ENCODE assay signal across 2 cellular contexts in genomic region chr7:74495112-74495880, GRCh38.
A peak's percentile ranks its signal among the peaks of the same experiment; 100 is the strongest.
TF ChIP-seq lines count a peak whose summit lies in the region.

No MANE protein-coding gene starts in this region.

TF ChIP-seq in H1, 55 proteins besides CTCF, POLR2A, EP300 and RAD21 (continues in another document):
- no peak for TF ChIP-seq BCL11A (IDR thresholded peaks at IDR 0.05; ENCODE audit: low read depth in 2 of 2, low read length in 2 of 2)
- no peak for TF ChIP-seq RFX5 (IDR thresholded peaks at IDR 0.05; ENCODE audit: borderline replicate concordance, low read depth, low read length)
- no peak for TF ChIP-seq FOSL1 (IDR thresholded peaks at IDR 0.05; ENCODE audit: insufficient read depth, low read depth, low read length)
- no peak for TF ChIP-seq EGR1 (IDR thresholded peaks at IDR 0.05; ENCODE audit: borderline replicate concordance, low read depth, low read length)
- no peak for TF ChIP-seq JUN (IDR thresholded peaks at IDR 0.05; ENCODE audit: low read depth, low read length)
- TF ChIP-seq GTF2F1 (IDR thresholded peaks at IDR 0.05; ENCODE audit: borderline replicate concordance, low read depth, low read length): no peak
- TF ChIP-seq SIX5 (IDR thresholded peaks at IDR 0.05; ENCODE audit: low read depth, low read length): no peak
- no peak for TF ChIP-seq EZH2 (IDR thresholded peaks at IDR 0.05; ENCODE audit: low read depth, low read length, severe bottlenecking)
- no peak for TF ChIP-seq SIN3A (conservative IDR thresholded peaks at IDR 0.05 in 1 of 2, IDR thresholded peaks at IDR 0.05 in 1 of 2; ENCODE audit: low read depth in 1 of 2, low read length in 2 of 2)
- TF ChIP-seq E2F6 (IDR thresholded peaks at IDR 0.05): no peak
- TF ChIP-seq RXRA (IDR thresholded peaks at IDR 0.05; ENCODE audit: insufficient read depth, low read depth, low read length): no peak
- no peak for TF ChIP-seq USF2 (IDR thresholded peaks at IDR 0.05; ENCODE audit: low read length)
- TF ChIP-seq TAF7 (optimal IDR thresholded peaks at IDR 0.05; ENCODE audit: borderline replicate concordance, low read depth, low read length): no peak
- no peak for TF ChIP-seq ATF2 (IDR thresholded peaks at IDR 0.05; ENCODE audit: low read length)
- TF ChIP-seq KDM1A (IDR thresholded peaks at IDR 0.05; ENCODE audit: borderline replicate concordance, low read length): no peak
- no peak for TF ChIP-seq POLR2AphosphoS5 (IDR thresholded peaks at IDR 0.05; ENCODE audit: low read depth, low read length)
- TF ChIP-seq HDAC6 (IDR thresholded peaks at IDR 0.05; ENCODE audit: low read depth, low read length): no peak
- no peak for TF ChIP-seq NRF1 (IDR thresholded peaks at IDR 0.05; ENCODE audit: low read depth, low read length)

TF ChIP-seq in HepG2, 621 proteins besides CTCF, POLR2A, EP300 and RAD21:
- TF ChIP-seq ZNF546 (CRISPR knock-in tag; conservative IDR thresholded peaks at IDR 0.05) (no peak), ZNF687 (CRISPR knock-in tag; IDR thresholded peaks at IDR 0.05) (0 out of 2 replicates have a peak, but pooled peaks have one; percentile 12), ZNF768 (CRISPR knock-in tag; IDR thresholded peaks at IDR 0.05) (peak; percentile 13; the same call in 1 of the 2 replicates), ZFP37 (CRISPR knock-in tag; IDR thresholded peaks at IDR 0.05; ENCODE audit: borderline replicate concordance) (no peak), NR2F1 (CRISPR knock-in tag; IDR thresholded peaks at IDR 0.05) (no peak)
